22 cellular contexts compared by ENCODE assay signal in the genomic region with DNA sequence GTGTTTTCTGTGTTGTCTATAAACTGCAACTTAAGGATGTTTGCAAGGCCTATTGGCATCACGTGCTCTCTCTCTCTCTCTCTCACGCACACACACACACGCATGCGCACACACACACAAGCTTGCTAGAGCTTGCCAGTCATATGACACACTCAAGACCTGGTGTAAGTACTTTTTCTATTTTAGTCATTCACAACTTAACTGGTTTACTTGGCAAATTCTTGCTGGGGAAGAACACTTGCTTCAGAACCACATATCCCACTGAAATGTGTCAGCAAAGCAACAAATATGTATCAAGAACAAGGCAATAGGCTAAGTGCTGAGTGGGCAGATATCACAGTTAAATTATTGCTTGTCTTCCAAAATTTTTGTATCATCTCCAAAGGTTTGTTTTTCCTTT.
A peak's percentile ranks its signal among the peaks of the same experiment; 100 is the strongest.
DNase-seq lines count a peak whose midpoint lies in the region; ATAC-seq, FAIRE-seq and TF ChIP-seq lines count a peak whose summit lies in the region.
"Had no signal": no experiment of that assay in that cellular context is flagged by ENCODE, and none has a peak within 500 bp of the region (broad histone marks: within the 10 kb centered on the region; RNA-seq: fewer than 3 reads in every experiment).

No MANE protein-coding gene starts in this region.

- no peak for FAIRE-seq in astrocyte (lab: Jason Lieb, UNC)

- 65% methylated on average over 4 of the region's 4 CpGs for WGBS in right cardiac atrium
- WGBS in thyroid gland, 2 donors = 84 to 86% methylated on average over 4 of the region's 4 CpGs

- H3K79me2 ChIP-seq in astrocyte (ENCODE audit: insufficient read depth, low read length) = no peaks in the 10 kb centered on the region

- H3K36me3 Mint-ChIP-seq in astrocyte (ENCODE audit: low read depth, unreplicated experiment) = peaks cover 7% of the 10 kb centered on the region

- no peaks in the 10 kb centered on the region for H3K27me3 Mint-ChIP-seq in astrocyte (ENCODE audit: low read depth, unreplicated experiment)
- H3K27me3 Mint-ChIP-seq: T-cell had no signal

- no peak overlapping the region for H2AFZ ChIP-seq in astrocyte (ENCODE audit: low read depth, low read length)

- H3K36me3 ChIP-seq in astrocyte (ENCODE audit: insufficient read depth, low read length) = no peaks in the 10 kb centered on the region
- H3K36me3 ChIP-seq in thyroid gland = no peaks in the 10 kb centered on the region
- H3K36me3 ChIP-seq: HAP-1, neutrophil had no signal

- peaks cover 6% of the 10 kb centered on the region for H3K9me3 ChIP-seq in astrocyte (ENCODE audit: insufficient read depth, low read depth, low read length)
- no peaks in the 10 kb centered on the region for H3K9me3 ChIP-seq in right cardiac atrium (ENCODE audit: control insufficient read depth, low read length)
- no peaks in the 10 kb centered on the region for H3K9me3 ChIP-seq in thyroid gland
- H3K9me3 ChIP-seq: HAP-1, mucosa of descending colon, neutrophil had no signal

- H3K4me2 ChIP-seq in astrocyte (ENCODE audit: low read length) = no peak overlapping the region

- H3K4me1 Mint-ChIP-seq in astrocyte (ENCODE audit: low read depth, unreplicated experiment) = no peaks in the 10 kb centered on the region
- H3K4me1 Mint-ChIP-seq: T-cell had no signal

- ATAC-seq in right cardiac atrium (peak in 1 of 2 donors; percentile 50), GM21360 (IDR thresholded peaks at IDR 0.05; ENCODE audit: unreplicated experiment) (no peak), HG03175 (IDR thresholded peaks at IDR 0.05; ENCODE audit: unreplicated experiment) (no peak), GM18519 (IDR thresholded peaks at IDR 0.05; ENCODE audit: low FRiP score, unreplicated experiment) (no peak)
- ATAC-seq: mucosa of descending colon, T-cell had no signal

- intact Hi-C loops in right cardiac atrium (cut with DNase I) (no loop called here), thyroid gland (cut with DNase I) (no loop called here)

- TF ChIP-seq POLR2A in thyroid gland (IDR thresholded peaks at IDR 0.05) = no peak

- TF ChIP-seq CTCF in astrocyte (IDR thresholded peaks at IDR 0.05; ENCODE audit: insufficient read depth, low read depth, low read length) = no peak
- TF ChIP-seq CTCF in thyroid gland (IDR thresholded peaks at IDR 0.05) = no peak

- H3K9ac ChIP-seq in astrocyte (ENCODE audit: low read length) = no peak overlapping the region

- H3K27me3 ChIP-seq in astrocyte (ENCODE audit: insufficient read depth, low read length) (no peaks in the 10 kb centered on the region), right cardiac atrium (ENCODE audit: control insufficient read depth, insufficient read depth) (no peaks in the 10 kb centered on the region), thyroid gland (no peaks in the 10 kb centered on the region)
- H3K27me3 ChIP-seq: neutrophil had no signal

- no peak overlapping the region for H3K4me3 Mint-ChIP-seq in astrocyte (ENCODE audit: unreplicated experiment)
- H3K4me3 Mint-ChIP-seq: T-cell had no signal

- H4K20me1 ChIP-seq in astrocyte (ENCODE audit: insufficient read depth, low read length) = peaks cover 5% of the 10 kb centered on the region

- peak; percentile 5 for DNase-seq in stimulated activated CD4-positive, alpha-beta T cell treated with anti-CD3 and anti-CD28 coated beads, Interleukin-1b, Interleukin-23, amount 100 ng/mL, for 48 hours
- DNase-seq in stimulated activated CD4-positive, alpha-beta T cell treated with anti-CD3 and anti-CD28 coated beads, Interleukin-2, amount 100 ng/mL, for 24 hours = no peak
- DNase-seq in astrocyte (ENCODE audit: low read depth) = peak; percentile 21
- DNase-seq in right cardiac atrium = peak; percentile 42 to 68 (median 61)
- peak; percentile 9 to 28 for DNase-seq in thyroid gland
- DNase-seq: AML-193; caudate nucleus; COR-L47; effector CD8-positive, alpha-beta T cell; EL; mucosa of descending colon; NCI-H1105 treated with DMSO at 0.1 percent for 48 hours; NCI-H524 treated with DMSO at 0.1 percent for 48 hours; retina; stimulated activated CD4-positive, alpha-beta T cell treated with anti-CD3 and anti-CD28 coated beads, Interleukin-2, amount 100 ng/mL, for 48 hours; substantia nigra; T-cell had no signal

- H3K9me3 Mint-ChIP-seq in astrocyte (ENCODE audit: unreplicated experiment) = peaks cover 2% of the 10 kb centered on the region

- H3K4me1 ChIP-seq in astrocyte (ENCODE audit: insufficient read depth, low read length) (no peaks in the 10 kb centered on the region), right cardiac atrium (ENCODE audit: control insufficient read depth, insufficient read depth, low read length) (no peaks in the 10 kb centered on the region), thyroid gland (peaks cover 0 to 5% of the 10 kb centered on the region in 2 donors)
- H3K4me1 ChIP-seq: HAP-1 had no signal

- no peak overlapping the region for H3K27ac ChIP-seq in astrocyte (ENCODE audit: low read depth, low read length)
- H3K27ac ChIP-seq in right cardiac atrium (ENCODE audit: low read length) = no peak overlapping the region
- no peak overlapping the region for H3K27ac ChIP-seq in thyroid gland
- H3K27ac ChIP-seq: neutrophil had no signal

- H3K4me3 ChIP-seq in astrocyte (ENCODE audit: insufficient read depth, low read depth, low read length) (no peak overlapping the region), right cardiac atrium (ENCODE audit: low read length) (no peak overlapping the region), thyroid gland (replicated peaks in 1 of 3) (no peak overlapping the region)
- H3K4me3 ChIP-seq: HAP-1, mucosa of descending colon had no signal

- no peak overlapping the region for H3K27ac Mint-ChIP-seq in astrocyte (ENCODE audit: unreplicated experiment)
- H3K27ac Mint-ChIP-seq: T-cell had no signal

Comparison
In these comparisons a context has a peak if more than half of its experiments do, and no peak if none do; other contexts are left out.
1. DNase-seq: peak in stimulated activated CD4-positive, alpha-beta T cell treated with anti-CD3 and anti-CD28 coated beads, Interleukin-1b, Interleukin-23, amount 100 ng/mL, for 48 hours (single experiment), astrocyte (single experiment), right cardiac atrium (3 of 3) and thyroid gland (2 of 2); none in stimulated activated CD4-positive, alpha-beta T cell treated with anti-CD3 and anti-CD28 coated beads, Interleukin-2, amount 100 ng/mL, for 24 hours (0 of 2).